Comparison of ENCODE assay signal across 22 cellular contexts in the genomic region with DNA sequence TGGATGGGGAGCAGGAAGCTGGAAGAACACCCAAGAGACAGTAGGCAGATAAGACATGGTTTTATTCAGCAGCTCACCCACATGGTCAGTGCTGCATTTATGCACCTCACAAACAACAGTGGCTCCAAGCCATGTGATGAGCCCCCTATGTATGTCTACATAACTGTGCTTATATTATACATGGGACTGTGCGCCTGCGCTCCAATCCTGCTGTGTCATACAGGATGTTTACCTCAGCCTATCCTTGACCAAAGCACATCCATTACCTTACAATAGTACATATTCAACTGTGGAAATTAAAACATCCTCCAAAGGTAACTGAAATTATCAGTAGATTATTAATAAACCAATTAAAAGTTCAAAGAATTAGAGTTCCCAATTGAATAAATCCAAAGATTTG. TPM values are rescaled to one million over a fixed set of nuclear protein-coding genes. Genes with fewer than 3 reads are reported as not detected.
DNase-seq lines count a peak whose midpoint lies in the region; ATAC-seq and TF ChIP-seq lines count a peak whose summit lies in the region.
"Had no signal": no experiment of that assay in that cellular context is flagged by ENCODE, and none has a peak within 500 bp of the region (broad histone marks: within the 10 kb centered on the region; RNA-seq: fewer than 3 reads in every experiment).

No MANE protein-coding gene starts in this region.

- in situ Hi-C loops in astrocyte of the spinal cord (cut with HindIII; ENCODE audit: low sequenced_read_pairs) = no loop called here

- intact Hi-C loops in sciatic nerve (cut with DNase I) = no loop called here

- no peak overlapping the region for H3K27ac Mint-ChIP-seq in activated naive CD4-positive, alpha-beta T cell treated with anti-CD3 and anti-CD28 coated beads, Interleukin-2, amount 10 ng/mL, durations not matched to agents 7 days and 5 days
- H3K27ac Mint-ChIP-seq: activated CD4-positive, alpha-beta T cell treated with anti-CD3 and anti-CD28 coated beads, Interleukin-2, amount 10 ng/mL, durations not matched to agents 24 days and 14 days; naive thymus-derived CD8-positive, alpha-beta T cell had no signal

- CTCF ChIA-PET in activated naive CD4-positive, alpha-beta T cell treated with anti-CD3 and anti-CD28 coated beads, Interleukin-2, amount 10 ng/mL, durations not matched to agents 7 days and 5 days (lab: Charles Lee) = no interaction called here

- H3K4me1 Mint-ChIP-seq in activated naive CD4-positive, alpha-beta T cell treated with anti-CD3 and anti-CD28 coated beads, Interleukin-2, amount 10 ng/mL, durations not matched to agents 7 days and 5 days = no peaks in the 10 kb centered on the region
- H3K4me1 Mint-ChIP-seq: activated CD4-positive, alpha-beta T cell treated with anti-CD3 and anti-CD28 coated beads, Interleukin-2, amount 10 ng/mL, durations not matched to agents 24 days and 14 days; naive thymus-derived CD8-positive, alpha-beta T cell had no signal

- no peak for TF ChIP-seq CTCF in astrocyte of the spinal cord (IDR thresholded peaks at IDR 0.05; ENCODE audit: low read depth, low read length)

- no peak overlapping the region for H3K4me3 Mint-ChIP-seq in activated naive CD4-positive, alpha-beta T cell treated with anti-CD3 and anti-CD28 coated beads, Interleukin-2, amount 10 ng/mL, durations not matched to agents 7 days and 5 days
- H3K4me3 Mint-ChIP-seq: activated CD4-positive, alpha-beta T cell treated with anti-CD3 and anti-CD28 coated beads, Interleukin-2, amount 10 ng/mL, durations not matched to agents 24 days and 14 days; naive thymus-derived CD8-positive, alpha-beta T cell had no signal

- peaks cover 3% of the 10 kb centered on the region for H3K27me3 Mint-ChIP-seq in activated naive CD4-positive, alpha-beta T cell treated with anti-CD3 and anti-CD28 coated beads, Interleukin-2, amount 10 ng/mL, durations not matched to agents 7 days and 5 days

- no peaks in the 10 kb centered on the region for H3K36me3 Mint-ChIP-seq in activated naive CD4-positive, alpha-beta T cell treated with anti-CD3 and anti-CD28 coated beads, Interleukin-2, amount 10 ng/mL, durations not matched to agents 7 days and 5 days

- peak; percentile 23 for DNase-seq in activated naive CD4-positive, alpha-beta T cell treated with anti-CD3 and anti-CD28 coated beads, Interleukin-2, amount 10 ng/mL, durations not matched to agents 7 days and 5 days
- no peak for DNase-seq in activated naive CD4-positive, alpha-beta T cell treated with Interleukin-2 at 50 U/mL for 16 hours
- DNase-seq in NAMALWA (ENCODE audit: low spot score) (peak; percentile 52), astrocyte of the spinal cord (ENCODE audit: low read depth, low spot score) (peak; percentile 15), retina (peak; percentile 14), NCI-H187 (lab: John Stamatoyannopoulos, UW) (no peak), sciatic nerve (ENCODE audit: low spot score) (no peak), HK-2 (ENCODE audit: unreplicated experiment) (no peak)
- DNase-seq: activated CD4-positive, alpha-beta T cell treated with anti-CD3 and anti-CD28 coated beads, Interleukin-2, amount 10 ng/mL, durations not matched to agents 24 days and 14 days; activated naive CD4-positive, alpha-beta T cell; Caco-2; mesenchymal stem cell; NCI-H2029; NCI-H526 treated with DMSO at 0.1 percent for 48 hours; posterior cingulate gyrus; SK-N-SH; stimulated activated CD4-positive, alpha-beta T cell treated with anti-CD3 and anti-CD28 coated beads, Interleukin-4, amount 100 ng/mL, for 1 hour; uterus had no signal

- no peak overlapping the region for H3K4me3 ChIP-seq in astrocyte of the spinal cord (ENCODE audit: low read depth, low read length)
- H3K4me3 ChIP-seq: hepatocyte, uterus had no signal

- H3K9me3 Mint-ChIP-seq in activated naive CD4-positive, alpha-beta T cell treated with anti-CD3 and anti-CD28 coated beads, Interleukin-2, amount 10 ng/mL, durations not matched to agents 7 days and 5 days = peaks cover 12% of the 10 kb centered on the region

- no peak for ATAC-seq in sciatic nerve
- ATAC-seq: HepG2; naive thymus-derived CD8-positive, alpha-beta T cell; Panc1 had no signal

RNA-seq across cellular contexts. Expression of gene SGMS2, which starts 44.1 kb away (rescaled TPM):
- 43.6 TPM for total RNA-seq in sciatic nerve
- total RNA-seq: naive thymus-derived CD8-positive, alpha-beta T cell had no signal

Comparison
In these comparisons a context has a peak if more than half of its experiments do, and no peak if none do; other contexts are left out.
1. DNase-seq: peak in activated naive CD4-positive, alpha-beta T cell treated with anti-CD3 and anti-CD28 coated beads, Interleukin-2, amount 10 ng/mL, durations not matched to agents 7 days and 5 days (single experiment), NAMALWA (single experiment), astrocyte of the spinal cord (single experiment) and retina (single experiment); none in activated naive CD4-positive, alpha-beta T cell treated with Interleukin-2 at 50 U/mL for 16 hours (single experiment), NCI-H187 (0 of 2), sciatic nerve (single experiment) and HK-2 (single experiment).